Comparison of ENCODE assay signal across 1 cellular context in the genomic region with DNA sequence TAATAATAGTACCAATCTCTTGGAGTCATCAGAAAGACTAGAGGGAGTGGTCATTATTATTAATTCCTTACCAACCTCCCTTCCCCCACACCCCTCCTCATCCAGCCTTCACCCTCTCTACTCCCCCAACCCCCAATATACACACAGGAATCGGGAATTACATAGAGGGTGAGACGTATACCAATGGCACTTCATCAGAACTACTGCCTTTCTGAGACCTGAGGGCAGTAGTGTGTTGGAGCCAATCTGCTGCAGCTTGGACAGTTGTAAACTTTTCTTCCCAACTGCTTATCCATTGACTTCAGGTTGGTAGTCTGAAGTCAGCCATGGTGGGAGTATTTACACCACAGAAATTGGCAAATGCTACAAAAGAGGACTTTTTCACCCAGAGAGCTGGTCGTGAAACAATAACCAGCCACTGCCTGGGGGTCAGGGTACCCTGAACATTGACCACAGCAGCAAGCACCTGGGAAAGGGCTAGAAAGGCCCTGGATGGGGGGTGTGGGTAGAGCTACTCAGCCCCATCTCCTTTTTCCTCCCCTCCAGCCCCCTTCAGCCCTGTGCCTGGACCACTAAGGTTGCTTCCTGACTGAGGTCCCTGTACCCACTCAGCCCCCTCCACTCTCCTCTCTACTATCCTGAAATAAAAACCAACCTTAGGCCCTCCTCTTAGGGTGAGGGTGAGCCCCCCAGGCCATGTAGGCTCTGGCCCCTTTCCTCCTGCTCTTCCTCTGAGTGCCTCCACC.
TF ChIP-seq lines count a peak whose summit lies in the region.

No MANE protein-coding gene starts in this region.

TF ChIP-seq in K562, 482 proteins besides CTCF, POLR2A, EP300 and RAD21 (continued from another document):
- 0 out of 4 replicates have a peak, but pooled peaks of 1 of the 2 experiments have one; percentile 38 for TF ChIP-seq MAZ (CRISPR knock-in tag; conservative IDR thresholded peaks at IDR 0.05 in 1 of 2, IDR thresholded peaks at IDR 0.05 in 1 of 2)
- TF ChIP-seq, protein P1, sequence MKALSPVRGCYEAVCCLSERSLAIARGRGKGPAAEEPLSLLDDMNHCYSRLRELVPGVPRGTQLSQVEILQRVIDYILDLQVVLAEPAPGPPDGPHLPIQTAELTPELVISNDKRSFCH (CRISPR knock-in tag; IDR thresholded peaks at IDR 0.05), result no peak
- TF ChIP-seq, protein P1 (tag; IDR thresholded peaks at IDR 0.05), result 0 out of 2 replicates have a peak, but pooled peaks have one; percentile 18
- TF ChIP-seq, protein P2, sequence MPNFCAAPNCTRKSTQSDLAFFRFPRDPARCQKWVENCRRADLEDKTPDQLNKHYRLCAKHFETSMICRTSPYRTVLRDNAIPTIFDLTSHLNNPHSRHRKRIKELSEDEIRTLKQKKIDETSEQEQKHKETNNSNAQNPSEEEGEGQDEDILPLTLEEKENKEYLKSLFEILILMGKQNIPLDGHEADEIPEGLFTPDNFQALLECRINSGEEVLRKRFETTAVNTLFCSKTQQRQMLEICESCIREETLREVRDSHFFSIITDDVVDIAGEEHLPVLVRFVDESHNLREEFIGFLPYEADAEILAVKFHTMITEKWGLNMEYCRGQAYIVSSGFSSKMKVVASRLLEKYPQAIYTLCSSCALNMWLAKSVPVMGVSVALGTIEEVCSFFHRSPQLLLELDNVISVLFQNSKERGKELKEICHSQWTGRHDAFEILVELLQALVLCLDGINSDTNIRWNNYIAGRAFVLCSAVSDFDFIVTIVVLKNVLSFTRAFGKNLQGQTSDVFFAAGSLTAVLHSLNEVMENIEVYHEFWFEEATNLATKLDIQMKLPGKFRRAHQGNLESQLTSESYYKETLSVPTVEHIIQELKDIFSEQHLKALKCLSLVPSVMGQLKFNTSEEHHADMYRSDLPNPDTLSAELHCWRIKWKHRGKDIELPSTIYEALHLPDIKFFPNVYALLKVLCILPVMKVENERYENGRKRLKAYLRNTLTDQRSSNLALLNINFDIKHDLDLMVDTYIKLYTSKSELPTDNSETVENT (CRISPR knock-in tag; IDR thresholded peaks at IDR 0.05), result no peak
- TF ChIP-seq HDGF (IDR thresholded peaks at IDR 0.05), result peak; percentile 21; the same call in 1 of the 2 replicates
